2 cellular contexts compared by ENCODE assay signal in the genomic region with DNA sequence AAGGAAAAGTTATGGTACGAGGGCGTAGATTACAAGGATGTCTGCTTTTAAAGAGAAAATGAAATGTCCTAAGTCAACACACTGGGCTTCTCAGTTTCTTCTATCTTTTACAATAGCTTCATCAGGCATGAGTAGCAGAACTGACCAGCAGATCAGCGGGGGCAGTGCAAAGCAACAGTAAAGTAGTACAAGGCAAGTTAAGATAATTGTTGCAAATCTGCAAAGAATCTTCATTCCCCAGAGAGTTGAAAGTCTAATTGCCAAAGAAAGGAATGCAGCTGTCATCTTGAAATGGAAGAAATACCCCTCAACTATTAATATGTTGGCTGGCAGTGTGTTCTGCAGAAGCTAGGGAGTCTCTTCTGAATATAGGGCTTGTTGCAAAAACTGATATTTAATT.
TF ChIP-seq lines count a peak whose summit lies in the region.

No MANE protein-coding gene starts in this region.

TF ChIP-seq in SK-N-SH treated with all-trans-retinoic acid at 6 μM for 48 hours, 23 proteins besides CTCF, POLR2A, EP300 and RAD21 (continued from another document):
- TF ChIP-seq, protein P1, sequence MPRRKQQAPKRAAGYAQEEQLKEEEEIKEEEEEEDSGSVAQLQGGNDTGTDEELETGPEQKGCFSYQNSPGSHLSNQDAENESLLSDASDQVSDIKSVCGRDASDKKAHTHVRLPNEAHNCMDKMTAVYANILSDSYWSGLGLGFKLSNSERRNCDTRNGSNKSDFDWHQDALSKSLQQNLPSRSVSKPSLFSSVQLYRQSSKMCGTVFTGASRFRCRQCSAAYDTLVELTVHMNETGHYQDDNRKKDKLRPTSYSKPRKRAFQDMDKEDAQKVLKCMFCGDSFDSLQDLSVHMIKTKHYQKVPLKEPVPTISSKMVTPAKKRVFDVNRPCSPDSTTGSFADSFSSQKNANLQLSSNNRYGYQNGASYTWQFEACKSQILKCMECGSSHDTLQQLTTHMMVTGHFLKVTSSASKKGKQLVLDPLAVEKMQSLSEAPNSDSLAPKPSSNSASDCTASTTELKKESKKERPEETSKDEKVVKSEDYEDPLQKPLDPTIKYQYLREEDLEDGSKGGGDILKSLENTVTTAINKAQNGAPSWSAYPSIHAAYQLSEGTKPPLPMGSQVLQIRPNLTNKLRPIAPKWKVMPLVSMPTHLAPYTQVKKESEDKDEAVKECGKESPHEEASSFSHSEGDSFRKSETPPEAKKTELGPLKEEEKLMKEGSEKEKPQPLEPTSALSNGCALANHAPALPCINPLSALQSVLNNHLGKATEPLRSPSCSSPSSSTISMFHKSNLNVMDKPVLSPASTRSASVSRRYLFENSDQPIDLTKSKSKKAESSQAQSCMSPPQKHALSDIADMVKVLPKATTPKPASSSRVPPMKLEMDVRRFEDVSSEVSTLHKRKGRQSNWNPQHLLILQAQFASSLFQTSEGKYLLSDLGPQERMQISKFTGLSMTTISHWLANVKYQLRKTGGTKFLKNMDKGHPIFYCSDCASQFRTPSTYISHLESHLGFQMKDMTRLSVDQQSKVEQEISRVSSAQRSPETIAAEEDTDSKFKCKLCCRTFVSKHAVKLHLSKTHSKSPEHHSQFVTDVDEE (CRISPR knock-in tag; IDR thresholded peaks at IDR 0.05), result no peak
TF ChIP-seq in SK-N-SH treated with all-trans-retinoic acid at 6 μM for 48 hours: peak in this region for 1.

TF ChIP-seq in SK-N-SH, 30 proteins besides CTCF, POLR2A, EP300 and RAD21 (continued from another document):
- TF ChIP-seq, protein P2, sequence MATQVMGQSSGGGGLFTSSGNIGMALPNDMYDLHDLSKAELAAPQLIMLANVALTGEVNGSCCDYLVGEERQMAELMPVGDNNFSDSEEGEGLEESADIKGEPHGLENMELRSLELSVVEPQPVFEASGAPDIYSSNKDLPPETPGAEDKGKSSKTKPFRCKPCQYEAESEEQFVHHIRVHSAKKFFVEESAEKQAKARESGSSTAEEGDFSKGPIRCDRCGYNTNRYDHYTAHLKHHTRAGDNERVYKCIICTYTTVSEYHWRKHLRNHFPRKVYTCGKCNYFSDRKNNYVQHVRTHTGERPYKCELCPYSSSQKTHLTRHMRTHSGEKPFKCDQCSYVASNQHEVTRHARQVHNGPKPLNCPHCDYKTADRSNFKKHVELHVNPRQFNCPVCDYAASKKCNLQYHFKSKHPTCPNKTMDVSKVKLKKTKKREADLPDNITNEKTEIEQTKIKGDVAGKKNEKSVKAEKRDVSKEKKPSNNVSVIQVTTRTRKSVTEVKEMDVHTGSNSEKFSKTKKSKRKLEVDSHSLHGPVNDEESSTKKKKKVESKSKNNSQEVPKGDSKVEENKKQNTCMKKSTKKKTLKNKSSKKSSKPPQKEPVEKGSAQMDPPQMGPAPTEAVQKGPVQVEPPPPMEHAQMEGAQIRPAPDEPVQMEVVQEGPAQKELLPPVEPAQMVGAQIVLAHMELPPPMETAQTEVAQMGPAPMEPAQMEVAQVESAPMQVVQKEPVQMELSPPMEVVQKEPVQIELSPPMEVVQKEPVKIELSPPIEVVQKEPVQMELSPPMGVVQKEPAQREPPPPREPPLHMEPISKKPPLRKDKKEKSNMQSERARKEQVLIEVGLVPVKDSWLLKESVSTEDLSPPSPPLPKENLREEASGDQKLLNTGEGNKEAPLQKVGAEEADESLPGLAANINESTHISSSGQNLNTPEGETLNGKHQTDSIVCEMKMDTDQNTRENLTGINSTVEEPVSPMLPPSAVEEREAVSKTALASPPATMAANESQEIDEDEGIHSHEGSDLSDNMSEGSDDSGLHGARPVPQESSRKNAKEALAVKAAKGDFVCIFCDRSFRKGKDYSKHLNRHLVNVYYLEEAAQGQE (IDR thresholded peaks at IDR 0.05; ENCODE audit: low read depth, low read length), result no peak
- no peak for TF ChIP-seq NFIC (IDR thresholded peaks at IDR 0.05; ENCODE audit: borderline replicate concordance)
- TF ChIP-seq, protein P3, sequence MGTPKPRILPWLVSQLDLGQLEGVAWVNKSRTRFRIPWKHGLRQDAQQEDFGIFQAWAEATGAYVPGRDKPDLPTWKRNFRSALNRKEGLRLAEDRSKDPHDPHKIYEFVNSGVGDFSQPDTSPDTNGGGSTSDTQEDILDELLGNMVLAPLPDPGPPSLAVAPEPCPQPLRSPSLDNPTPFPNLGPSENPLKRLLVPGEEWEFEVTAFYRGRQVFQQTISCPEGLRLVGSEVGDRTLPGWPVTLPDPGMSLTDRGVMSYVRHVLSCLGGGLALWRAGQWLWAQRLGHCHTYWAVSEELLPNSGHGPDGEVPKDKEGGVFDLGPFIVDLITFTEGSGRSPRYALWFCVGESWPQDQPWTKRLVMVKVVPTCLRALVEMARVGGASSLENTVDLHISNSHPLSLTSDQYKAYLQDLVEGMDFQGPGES (IDR thresholded peaks at IDR 0.05; ENCODE audit: low read depth, low read length), result no peak
- TF ChIP-seq, protein P4, sequence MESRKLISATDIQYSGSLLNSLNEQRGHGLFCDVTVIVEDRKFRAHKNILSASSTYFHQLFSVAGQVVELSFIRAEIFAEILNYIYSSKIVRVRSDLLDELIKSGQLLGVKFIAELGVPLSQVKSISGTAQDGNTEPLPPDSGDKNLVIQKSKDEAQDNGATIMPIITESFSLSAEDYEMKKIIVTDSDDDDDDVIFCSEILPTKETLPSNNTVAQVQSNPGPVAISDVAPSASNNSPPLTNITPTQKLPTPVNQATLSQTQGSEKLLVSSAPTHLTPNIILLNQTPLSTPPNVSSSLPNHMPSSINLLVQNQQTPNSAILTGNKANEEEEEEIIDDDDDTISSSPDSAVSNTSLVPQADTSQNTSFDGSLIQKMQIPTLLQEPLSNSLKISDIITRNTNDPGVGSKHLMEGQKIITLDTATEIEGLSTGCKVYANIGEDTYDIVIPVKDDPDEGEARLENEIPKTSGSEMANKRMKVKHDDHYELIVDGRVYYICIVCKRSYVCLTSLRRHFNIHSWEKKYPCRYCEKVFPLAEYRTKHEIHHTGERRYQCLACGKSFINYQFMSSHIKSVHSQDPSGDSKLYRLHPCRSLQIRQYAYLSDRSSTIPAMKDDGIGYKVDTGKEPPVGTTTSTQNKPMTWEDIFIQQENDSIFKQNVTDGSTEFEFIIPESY (IDR thresholded peaks at IDR 0.05; ENCODE audit: borderline replicate concordance, low read depth), result no peak
- TF ChIP-seq TAF1 (IDR thresholded peaks at IDR 0.05; ENCODE audit: borderline replicate concordance, low read depth, low read length), result no peak
